1 cellular context compared by ENCODE assay signal in the genomic region with DNA sequence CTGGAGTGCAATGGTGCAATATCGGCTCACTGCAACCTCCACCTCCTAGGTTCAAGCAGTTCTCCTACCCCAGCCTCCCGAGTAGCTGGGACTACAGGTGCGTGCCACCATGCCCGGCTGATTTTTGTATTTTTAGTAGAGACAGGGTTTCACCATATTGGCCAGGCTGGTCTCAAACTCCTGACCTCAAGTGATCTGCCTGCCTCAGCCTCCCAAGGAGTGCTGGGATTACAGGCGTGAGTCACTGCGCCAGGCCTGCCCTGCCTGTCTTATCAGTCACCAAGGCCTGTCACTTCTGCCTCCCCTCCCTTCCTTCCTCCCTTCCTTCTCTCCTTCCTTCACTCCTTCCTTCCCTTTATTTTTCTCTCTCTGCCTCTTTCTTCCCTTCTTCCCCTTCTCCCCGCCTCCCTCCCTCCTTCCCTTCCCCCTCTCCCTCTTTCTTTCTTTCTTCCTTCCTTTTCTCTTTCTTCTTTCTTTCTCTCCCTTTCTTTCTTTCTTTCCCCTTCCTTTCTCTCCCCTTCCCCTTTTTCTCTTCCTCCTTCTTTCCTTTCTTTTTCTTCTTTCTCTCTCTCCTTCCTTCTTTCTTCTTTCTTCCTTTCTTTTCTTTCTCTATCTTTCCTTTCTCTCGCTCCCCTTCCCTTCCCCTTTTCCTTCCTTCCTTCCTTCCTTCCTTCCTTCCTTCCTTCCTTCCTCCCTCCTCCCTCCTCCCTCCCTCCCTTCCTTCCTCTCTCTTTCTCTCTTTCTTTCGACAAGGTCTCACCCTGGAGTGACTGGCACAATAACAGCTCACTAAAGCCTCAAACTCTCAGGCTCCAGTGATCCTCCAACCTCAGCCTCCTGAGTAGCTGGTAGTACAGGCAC.
TF ChIP-seq lines count a peak whose summit lies in the region.

No MANE protein-coding gene starts in this region.

TF ChIP-seq in IMR-90, 13 proteins besides CTCF, POLR2A, EP300 and RAD21 (continued from another document):
- no peak for TF ChIP-seq MXI1 (IDR thresholded peaks at IDR 0.05; ENCODE audit: borderline replicate concordance, low read depth, low read length)
- TF ChIP-seq NFE2L2 (IDR thresholded peaks at IDR 0.05; ENCODE audit: low read depth, low read length): no peak
- TF ChIP-seq CHD1 (IDR thresholded peaks at IDR 0.05; ENCODE audit: low read depth, low read length): no peak
- TF ChIP-seq FOS (IDR thresholded peaks at IDR 0.05; ENCODE audit: low read depth, low read length): no peak
